8 cellular contexts compared by ENCODE assay signal in the genomic region with DNA sequence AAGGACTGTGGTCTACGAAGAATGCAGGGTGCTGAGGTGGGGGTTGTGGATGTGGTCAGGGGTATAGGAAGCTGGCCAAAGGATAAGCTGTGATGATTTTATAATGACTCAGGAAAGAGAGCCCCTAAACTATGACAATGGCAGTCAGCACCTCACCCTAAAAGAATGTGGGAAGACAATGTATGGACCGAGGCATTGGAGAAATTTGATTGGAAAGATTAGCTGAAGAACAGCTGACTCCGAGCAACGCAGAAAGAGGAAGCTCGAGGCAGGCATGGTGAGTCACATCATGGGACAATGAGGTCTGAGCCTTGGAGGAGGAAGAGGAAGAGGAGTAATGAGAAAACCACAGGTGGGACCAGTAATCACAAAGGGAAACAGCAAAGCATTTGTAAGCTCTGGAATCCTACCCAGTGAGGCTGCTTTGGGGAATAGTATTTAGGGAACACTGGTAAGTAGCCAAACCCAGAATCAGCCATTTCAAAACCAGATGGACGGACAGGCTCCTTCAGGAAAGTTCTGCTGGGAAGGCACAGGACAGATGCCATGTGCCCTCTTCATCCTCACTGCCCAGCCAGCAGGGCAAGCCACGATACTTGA.
A peak's percentile ranks its signal among the peaks of the same experiment; 100 is the strongest.
DNase-seq lines count a peak whose midpoint lies in the region; ATAC-seq, FAIRE-seq and TF ChIP-seq lines count a peak whose summit lies in the region.

No MANE protein-coding gene starts in this region.

- H3K36me3 ChIP-seq in right lobe of liver (no peaks in the 10 kb centered on the region), HepG2 (replicated peaks in 1 of 2; ENCODE audit: control insufficient read depth in 1 of 2, insufficient read depth in 2 of 2, low read length in 2 of 2) (no peaks in the 10 kb centered on the region), keratinocyte (ENCODE audit: control insufficient read depth in 2 of 2, extremely low read depth in 1 of 2, insufficient read depth in 2 of 2, low read length in 2 of 2) (no peaks in the 10 kb centered on the region), aorta (ENCODE audit: control insufficient read depth in 1 of 2, insufficient read depth in 2 of 2, low read length in 1 of 2) (no peaks in the 10 kb centered on the region)

- CTCF ChIA-PET in HepG2 (lab: Yijun Ruan, JAX; ENCODE audit: low intra/inter-chr PET ratio, low total read pairs), result no interaction called here

- in situ Hi-C loops in HepG2 (cut with HindIII; ENCODE audit: extremely low pct_ligation_motif_present, low pct_unique_long_range_greater_than_20kb) (no loop called here), astrocyte of the spinal cord (cut with HindIII; ENCODE audit: low sequenced_read_pairs) (no loop called here)

- TF ChIP-seq CTCF in right lobe of liver (IDR thresholded peaks at IDR 0.05), result no peak
- no peak for TF ChIP-seq CTCF in HepG2 (CRISPR knock-in tag; IDR thresholded peaks at IDR 0.05)
- no peak for TF ChIP-seq CTCF in astrocyte of the spinal cord (IDR thresholded peaks at IDR 0.05; ENCODE audit: low read depth, low read length)
- TF ChIP-seq CTCF in keratinocyte (optimal IDR thresholded peaks at IDR 0.05 in 1 of 3, IDR thresholded peaks at IDR 0.05 in 1 of 3, conservative IDR thresholded peaks at IDR 0.05 in 1 of 3; ENCODE audit: extremely low read depth in 1 of 3, insufficient read depth in 2 of 3, low read length in 3 of 3), result no peak

- TF ChIP-seq POLR2A in right lobe of liver (IDR thresholded peaks at IDR 0.05) (no peak), HepG2 (IDR thresholded peaks at IDR 0.05; ENCODE audit: insufficient read depth in 1 of 2, low read depth in 2 of 2, low read length in 2 of 2) (no peak), GM12891 (IDR thresholded peaks at IDR 0.05; ENCODE audit: low read depth, low read length) (no peak)

- FAIRE-seq in HepG2 (lab: Jason Lieb, UNC) (no peak), keratinocyte (lab: Jason Lieb, UNC) (peak; percentile 97), GM12891 (lab: Jason Lieb, UNC) (no peak)

- no peak overlapping the region for H3K4me2 ChIP-seq in HepG2 (ENCODE audit: low read depth, low read length)
- peak overlapping the region; percentile 19 for H3K4me2 ChIP-seq in keratinocyte (ENCODE audit: control insufficient read depth, extremely low read depth, insufficient read depth, low read depth, low read length)

- dilution Hi-C loops in keratinocyte (cut with MboI; ENCODE audit: extremely low pct_ligation_motif_present, low sequenced_read_pairs), result no loop called here

- H3K9me3 ChIP-seq in right lobe of liver (no peaks in the 10 kb centered on the region), HepG2 (ENCODE audit: low read length) (no peaks in the 10 kb centered on the region), keratinocyte (ENCODE audit: control insufficient read depth, low read depth, low read length) (no peaks in the 10 kb centered on the region), aorta (ENCODE audit: control insufficient read depth, low read length) (no peaks in the 10 kb centered on the region)

- WGBS in right lobe of liver (ENCODE audit: insufficient coverage, low coverage, low lambda C conversion rate, missing lambda C conversion rate), result 24% methylated on average over 7 of the region's 7 CpGs
- WGBS in HepG2 (ENCODE audit: low lambda C conversion rate), result 46% methylated on average over 6 of the region's 7 CpGs
- 28% methylated on average over 7 of the region's 7 CpGs for WGBS in aorta, 2 donors

- intact Hi-C loops in right lobe of liver (cut with DNase I) (no loop called here), HepG2 (cut with micrococcal nuclease; ENCODE audit: unreplicated experiment) (no loop called here), aorta (cut with DNase I) (loop anchor here in 1 of 2 donors (5.0 kb wide), 1 partner anchor 75 kb away; no protein-coding TSS in a partner anchor)

- H2AFZ ChIP-seq in HepG2 (ENCODE audit: low read length) (no peak overlapping the region), keratinocyte (ENCODE audit: control insufficient read depth, low read length) (peak overlapping the region; percentile 21)

- no peak overlapping the region for H3K4me3 ChIP-seq in right lobe of liver
- H3K4me3 ChIP-seq in HepG2 (replicated peaks in 1 of 3; ENCODE audit: insufficient read depth in 1 of 3, low read depth in 2 of 3, low read length in 3 of 3), result no peak overlapping the region
- no peak overlapping the region for H3K4me3 ChIP-seq in astrocyte of the spinal cord (ENCODE audit: low read depth, low read length)
- H3K4me3 ChIP-seq in keratinocyte (ENCODE audit: control insufficient read depth in 2 of 3, extremely low read depth in 1 of 3, insufficient read depth in 2 of 3, low read depth in 1 of 3, low read length in 3 of 3), result no peak overlapping the region
- H3K4me3 ChIP-seq in aorta (ENCODE audit: low read length in 2 of 2), result no peak overlapping the region

- ATAC-seq in right lobe of liver (peak; percentile 57 to 82 (median 63)), HepG2 (no peak), aorta (ENCODE audit: low FRiP score) (peak; percentile 36)
- ATAC-seq in stimulated activated naive CD8-positive, alpha-beta T cell treated with anti-CD3 and anti-CD28 coated beads, Interleukin-15, Interleukin-2, amounts not matched to agents 100 U/mL and 50 U/mL, for 24 hours, result no peak

- H4K20me1 ChIP-seq in HepG2 (ENCODE audit: insufficient read depth, low read length), result no peaks in the 10 kb centered on the region
- H4K20me1 ChIP-seq in keratinocyte (ENCODE audit: control insufficient read depth, extremely low read depth, insufficient read depth, low read length), result no peaks in the 10 kb centered on the region

- TF ChIP-seq RAD21 in HepG2 (CRISPR knock-in tag; IDR thresholded peaks at IDR 0.05), result no peak

- POLR2A ChIA-PET in HepG2 (lab: Yijun Ruan, JAX), result no interaction called here

- no peak overlapping the region for H3K9ac ChIP-seq in HepG2 (ENCODE audit: insufficient read depth, low read depth, low read length)
- peak overlapping the region; percentile 10 for H3K9ac ChIP-seq in keratinocyte (ENCODE audit: control insufficient read depth, extremely low read depth, insufficient read depth, low read length)

- no peaks in the 10 kb centered on the region for H3K27me3 ChIP-seq in right lobe of liver
- H3K27me3 ChIP-seq in HepG2 (ENCODE audit: control insufficient read depth in 1 of 2, insufficient read depth in 2 of 2, low read length in 2 of 2), result peaks cover 0 to 10% of the 10 kb centered on the region in 2 experiments; a peak in 2 of 5 replicates
- no peaks in the 10 kb centered on the region for H3K27me3 ChIP-seq in keratinocyte (ENCODE audit: control insufficient read depth, extremely low read depth, insufficient read depth, low read length)
- H3K27me3 ChIP-seq in aorta (ENCODE audit: control insufficient read depth in 1 of 2, insufficient read depth in 2 of 2, low read length in 1 of 2), result no peaks in the 10 kb centered on the region

- peak in 1 of 3 donors; percentile 42 for DNase-seq in right lobe of liver
- DNase-seq in HepG2 (ENCODE audit: low spot score), result no peak
- DNase-seq in astrocyte of the spinal cord (ENCODE audit: low read depth, low spot score), result peak; percentile 96
- DNase-seq in keratinocyte (ENCODE audit: low read depth, low spot score), result peak; percentile 80
- DNase-seq in aorta, result peak in 1 of 2 donors; percentile 74
- DNase-seq in stimulated activated naive CD8-positive, alpha-beta T cell treated with anti-CD3 and anti-CD28 coated beads, Interleukin-15, Interleukin-2, amounts not matched to agents 100 U/mL and 50 U/mL, for 24 hours, result no peak
- DNase-seq in NCI-H446 treated with DMSO at 0.1 percent for 48 hours (lab: John Stamatoyannopoulos, UW), result no peak
- DNase-seq in GM12891 (ENCODE audit: insufficient read length, low spot score), result no peak

- TF ChIP-seq EP300 in HepG2 (IDR thresholded peaks at IDR 0.05; ENCODE audit: low read depth in 2 of 2, low read length in 2 of 2), result no peak
- TF ChIP-seq EP300 in HepG2 (CRISPR knock-in tag; IDR thresholded peaks at IDR 0.05; ENCODE audit: borderline replicate concordance), result no peak

- H3K9me1 ChIP-seq in keratinocyte (ENCODE audit: control insufficient read depth, extremely low read depth, insufficient read depth, low read length), result no peaks in the 10 kb centered on the region

- H3K79me2 ChIP-seq in HepG2 (ENCODE audit: insufficient read depth, low read length), result no peaks in the 10 kb centered on the region
- peaks cover 35% of the 10 kb centered on the region for H3K79me2 ChIP-seq in keratinocyte (ENCODE audit: control insufficient read depth, insufficient read depth, low read length)

- H3K27ac ChIP-seq in right lobe of liver (peak overlapping the region in 1 of 3 donors; percentile 28), HepG2 (ENCODE audit: extremely low read length, insufficient read depth, low read length) (no peak overlapping the region), keratinocyte (ENCODE audit: control insufficient read depth, insufficient read depth, low read length) (peak overlapping the region; percentile 59), aorta (ENCODE audit: low read depth in 1 of 2, low read length in 2 of 2) (peak overlapping the region in 1 of 2 donors; percentile 37)

- no TSS peak for BruUV-seq in HepG2 (replicated peaks; lab: Mats Ljungman, UMichigan)

- H3K4me1 ChIP-seq in right lobe of liver (peaks cover 0 to 8% (median 0%) of the 10 kb centered on the region in 4 donors), HepG2 (ENCODE audit: insufficient read depth, low read length) (peaks cover 13% of the 10 kb centered on the region), keratinocyte (ENCODE audit: control insufficient read depth, extremely low read depth, insufficient read depth, low read length) (peaks cover 21% of the 10 kb centered on the region), aorta (ENCODE audit: control insufficient read depth in 1 of 2, insufficient read depth in 2 of 2, low read length in 2 of 2) (peaks cover 0 to 4% of the 10 kb centered on the region in 2 donors)

TF ChIP-seq in HepG2, 621 proteins besides CTCF, POLR2A, EP300 and RAD21 (continues in another document):
- no peak for TF ChIP-seq ZNF775 (CRISPR knock-in tag; IDR thresholded peaks at IDR 0.05; ENCODE audit: borderline replicate concordance)
- no peak for TF ChIP-seq PHF5A (CRISPR knock-in tag; IDR thresholded peaks at IDR 0.05; ENCODE audit: low read depth, unreplicated experiment)

TF ChIP-seq in GM12891, 5 proteins besides CTCF, POLR2A, EP300 and RAD21:
- TF ChIP-seq POU2F2 (IDR thresholded peaks at IDR 0.05; ENCODE audit: low read depth, low read length), result no peak
- TF ChIP-seq PAX5 (IDR thresholded peaks at IDR 0.05; ENCODE audit: insufficient read depth, low read length, severe bottlenecking), result no peak
- TF ChIP-seq POLR2AphosphoS5 (IDR thresholded peaks at IDR 0.05; ENCODE audit: low read depth, low read length), result no peak
- no peak for TF ChIP-seq SPI1 (IDR thresholded peaks at IDR 0.05; ENCODE audit: low read depth, low read length)
- no peak for TF ChIP-seq TAF1 (IDR thresholded peaks at IDR 0.05; ENCODE audit: low read depth, low read length)
TF ChIP-seq in GM12891: peak in this region for 0.

Comparison
In these comparisons a context has a peak if more than half of its experiments do, and no peak if none do; other contexts are left out.
1. ATAC-seq: peak in right lobe of liver (4 of 4) and aorta (single experiment); none in HepG2 (single experiment) and stimulated activated naive CD8-positive, alpha-beta T cell treated with anti-CD3 and anti-CD28 coated beads, Interleukin-15, Interleukin-2, amounts not matched to agents 100 U/mL and 50 U/mL, for 24 hours (single experiment).
2. DNase-seq: peak in astrocyte of the spinal cord (single experiment) and keratinocyte (single experiment); none in HepG2 (single experiment), stimulated activated naive CD8-positive, alpha-beta T cell treated with anti-CD3 and anti-CD28 coated beads, Interleukin-15, Interleukin-2, amounts not matched to agents 100 U/mL and 50 U/mL, for 24 hours (single experiment), NCI-H446 treated with DMSO at 0.1 percent for 48 hours (single experiment) and GM12891 (single experiment).